In genomic region chr7:74498996-74499834, GRCh38 we compare ENCODE assay signal across 20 cellular contexts. TPM values are rescaled to one million over a fixed set of nuclear protein-coding genes. Genes with fewer than 3 reads are reported as not detected.
DNase-seq lines count a peak whose midpoint lies in the region; ATAC-seq and TF ChIP-seq lines count a peak whose summit lies in the region.
"Had no signal": no experiment of that assay in that cellular context is flagged by ENCODE, and none has a peak within 500 bp of the region (broad histone marks: within the 10 kb centered on the region; RNA-seq: fewer than 3 reads in every experiment).

No MANE protein-coding gene starts in this region.

- H3K27ac ChIP-seq in 22Rv1 (peak overlapping the region; percentile 76), GM23338 (ENCODE audit: low read depth) (no peak overlapping the region), adrenal gland (no peak overlapping the region)
- H3K27ac ChIP-seq: dorsolateral prefrontal cortex, sigmoid colon had no signal

- peak in 1 of 2 donors; percentile 24 for TF ChIP-seq POLR2A in adrenal gland (IDR thresholded peaks at IDR 0.05)

- H4K20me1 ChIP-seq in GM23338 (replicated peaks; ENCODE audit: insufficient read depth), result peaks cover 10% of the 10 kb centered on the region; the same call in 1 of the 2 replicates

- H3K27me3 ChIP-seq in GM23338 (ENCODE audit: insufficient read depth) (no peaks in the 10 kb centered on the region), adrenal gland (no peaks in the 10 kb centered on the region)
- H3K27me3 ChIP-seq: dorsolateral prefrontal cortex, sigmoid colon had no signal

- TF ChIP-seq CTCF in 22Rv1 (IDR thresholded peaks at IDR 0.05) (no peak), GM23338 (conservative IDR thresholded peaks at IDR 0.05; ENCODE audit: low read depth in 2 of 2) (no peak), adrenal gland (IDR thresholded peaks at IDR 0.05) (no peak)

- intact Hi-C loops in adrenal gland (cut with DNase I), result no loop called here

- H3K9me2 ChIP-seq in GM23338 (ENCODE audit: insufficient read depth), result no peaks in the 10 kb centered on the region; the same call in 1 of the 2 replicates

- no peaks in the 10 kb centered on the region for H3K36me3 ChIP-seq in GM23338 (ENCODE audit: insufficient read depth)
- H3K36me3 ChIP-seq in adrenal gland (replicated peaks in 1 of 2), result no peaks in the 10 kb centered on the region
- H3K36me3 ChIP-seq: sigmoid colon had no signal

- peaks cover 46% of the 10 kb centered on the region for H3K79me2 ChIP-seq in GM23338 (replicated peaks; ENCODE audit: insufficient read depth)

- no peak overlapping the region for H3K4me3 Mint-ChIP-seq in GM23338
- H3K4me3 Mint-ChIP-seq: activated naive CD8-positive, alpha-beta T cell treated with anti-CD3 and anti-CD28 coated beads, Interleukin-2, amount 50 U/mL, for 24 hours; CD4-positive, CD25-positive, alpha-beta regulatory T cell had no signal

- ATAC-seq in GM23338 (no peak; the same call in 2 of the 3 replicates), GM21367 (IDR thresholded peaks at IDR 0.05; ENCODE audit: unreplicated experiment) (no peak), esophagus mucosa (no peak), GM18502 (IDR thresholded peaks at IDR 0.05; ENCODE audit: poor library complexity, unreplicated experiment) (no peak)
- ATAC-seq: activated naive CD8-positive, alpha-beta T cell treated with anti-CD3 and anti-CD28 coated beads, Interleukin-2, amount 50 U/mL, for 24 hours had no signal

- DNase-seq in GM23338 (ENCODE audit: low spot score) (no peak), adrenal gland (peak; percentile 56 to 83 (median 67)), kidney tubule cell (ENCODE audit: low spot score) (peak; percentile 53), HPDE6-E6E7 (ENCODE audit: extremely low spot score) (no peak)
- DNase-seq: activated CD4-positive, alpha-beta T cell treated with anti-CD3 and anti-CD28 coated beads, Interleukin-2, amount 50 U/mL, for 1 hour; activated CD8-positive, alpha-beta memory T cell treated with anti-CD3 and anti-CD28 coated beads, Interleukin-2, amount 50 U/mL, for 4 hours; activated naive CD8-positive, alpha-beta T cell treated with anti-CD3 and anti-CD28 coated beads, Interleukin-2, amount 50 U/mL, for 24 hours; CD4-positive, CD25-positive, alpha-beta regulatory T cell; DMS153; dorsolateral prefrontal cortex; hippocampal formation; NCI-H1417 treated with DMSO at 0.1 percent for 48 hours; NCI-H2171; OCI-M1; sigmoid colon; T-helper 1 cell had no signal

- H3K9me3 ChIP-seq in adrenal gland (replicated peaks in 1 of 3), result no peaks in the 10 kb centered on the region
- H3K9me3 ChIP-seq: sigmoid colon had no signal

- H3F3A ChIP-seq in GM23338 (replicated peaks; ENCODE audit: low read depth), result peaks cover 15% of the 10 kb centered on the region; the same call in 1 of the 2 replicates

- no peak overlapping the region for H2AFZ ChIP-seq in GM23338

- H3K4me3 ChIP-seq in GM23338 (no peak overlapping the region), adrenal gland (no peak overlapping the region)
- H3K4me3 ChIP-seq: dorsolateral prefrontal cortex, sigmoid colon had no signal

- peaks cover 4% of the 10 kb centered on the region; the same call in 1 of the 2 replicates for H3K4me1 ChIP-seq in GM23338 (ENCODE audit: insufficient read depth)
- H3K4me1 ChIP-seq in adrenal gland (replicated peaks in 1 of 2), result peaks cover 24 to 31% of the 10 kb centered on the region in 2 donors

- H3K9me3 Mint-ChIP-seq in GM23338, result no peaks in the 10 kb centered on the region
- H3K9me3 Mint-ChIP-seq: activated naive CD8-positive, alpha-beta T cell treated with anti-CD3 and anti-CD28 coated beads, Interleukin-2, amount 50 U/mL, for 24 hours had no signal

- H3K36me3 Mint-ChIP-seq in GM23338 (ENCODE audit: low read depth), result peaks cover 12% of the 10 kb centered on the region
- H3K36me3 Mint-ChIP-seq: CD4-positive, CD25-positive, alpha-beta regulatory T cell had no signal

- no peak overlapping the region for H3K4me2 ChIP-seq in GM23338

- peaks cover 10% of the 10 kb centered on the region for H3K4me1 Mint-ChIP-seq in GM23338
- H3K4me1 Mint-ChIP-seq: activated naive CD8-positive, alpha-beta T cell treated with anti-CD3 and anti-CD28 coated beads, Interleukin-2, amount 50 U/mL, for 24 hours; CD4-positive, CD25-positive, alpha-beta regulatory T cell had no signal

- peak overlapping the region; percentile 48; the same call in 1 of the 2 replicates for H3K27ac Mint-ChIP-seq in GM23338
- H3K27ac Mint-ChIP-seq: activated naive CD8-positive, alpha-beta T cell treated with anti-CD3 and anti-CD28 coated beads, Interleukin-2, amount 50 U/mL, for 24 hours; CD4-positive, CD25-positive, alpha-beta regulatory T cell had no signal

- WGBS in adrenal gland, 4 donors, result 49 to 66% (median 63%) methylated on average over 5 to 8 of the region's 8 CpGs

- H3K27me3 Mint-ChIP-seq in GM23338 (ENCODE audit: insufficient read depth, low read depth, poor library complexity), result peaks cover 11% of the 10 kb centered on the region
- H3K27me3 Mint-ChIP-seq: activated naive CD8-positive, alpha-beta T cell treated with anti-CD3 and anti-CD28 coated beads, Interleukin-2, amount 50 U/mL, for 24 hours; CD4-positive, CD25-positive, alpha-beta regulatory T cell had no signal

TF ChIP-seq in GM23338, 12 proteins besides CTCF, POLR2A, EP300 and RAD21 (continues in another document):
- TF ChIP-seq ZNF462 (CRISPR knock-in tag; IDR thresholded peaks at IDR 0.05) (no peak), ETS1 (IDR thresholded peaks at IDR 0.05) (no peak)

RNA-seq across cellular contexts. Expression of gene GTF2IRD1, which starts 45.5 kb away (rescaled TPM):
- 21.9 and 28.7 TPM in 2 replicates for total RNA-seq in GM23338 (2014; rRNA removed; shearing (Covaris generic))
- polyA plus RNA-seq in GM23338 (2016; fragmentation: Nextera tagmentation; extraction: Ambion mirVana) (37.1 and 40.9 TPM in 2 replicates), adrenal gland (10 to 100 TPM; 20.5 to 28.0 (median 27.8) TPM)
- total RNA-seq in adrenal gland (10 to 100 TPM; 19.7 to 41.3 (median 25.5) TPM), esophagus mucosa (49.1 TPM)

Comparison
In these comparisons a context has a peak if more than half of its experiments do, and no peak if none do; other contexts are left out.
1. DNase-seq: peak in adrenal gland (7 of 7) and kidney tubule cell (single experiment); none in GM23338 (single experiment) and HPDE6-E6E7 (single experiment).